19 cellular contexts compared by ENCODE assay signal in the genomic region with DNA sequence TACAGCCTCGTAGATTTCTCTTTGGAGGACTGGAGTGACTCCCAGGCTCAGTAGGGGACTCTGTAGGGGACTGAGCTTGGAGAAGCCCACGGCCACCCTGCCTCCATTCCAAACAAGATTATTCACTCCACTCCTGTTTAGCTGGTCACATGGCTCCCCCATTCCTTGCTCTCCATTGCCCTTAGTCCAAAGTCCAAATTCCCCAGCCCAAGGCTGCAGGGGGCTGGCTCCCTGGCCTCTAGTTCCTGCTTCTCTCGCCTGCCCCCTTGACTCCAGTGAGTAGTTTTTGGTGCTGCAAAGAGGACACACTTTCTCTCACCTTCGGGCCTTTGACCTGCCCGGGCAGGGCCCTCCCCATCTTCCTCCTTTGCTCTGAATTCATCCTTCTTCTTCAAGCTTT.
DNase-seq lines count a peak whose midpoint lies in the region; ATAC-seq, FAIRE-seq and TF ChIP-seq lines count a peak whose summit lies in the region.
"Had no signal": no experiment of that assay in that cellular context is flagged by ENCODE, and none has a peak within 500 bp of the region (broad histone marks: within the 10 kb centered on the region; RNA-seq: fewer than 3 reads in every experiment).

No MANE protein-coding gene starts in this region.

- peak overlapping the region; percentile 35 for H2BK5ac ChIP-seq in neuronal stem cell (ENCODE audit: low read length)

- peaks cover 7% of the 10 kb centered on the region; the same call in 1 of the 3 replicates for H3K4me1 ChIP-seq in A549
- peaks cover 15% of the 10 kb centered on the region for H3K4me1 ChIP-seq in Caco-2
- H3K4me1 ChIP-seq in neuronal stem cell (ENCODE audit: control insufficient read depth in 2 of 2, insufficient read depth in 1 of 2, low read depth in 1 of 2, low read length in 2 of 2): no peaks in the 10 kb centered on the region
- H3K4me1 ChIP-seq: BLaER1 had no signal

- H3K18ac ChIP-seq in neuronal stem cell (ENCODE audit: low read length): no peak overlapping the region

- DNase-seq in A549 (ENCODE audit: low read depth in 1 of 2, low spot score in 1 of 2) (no peak), Caco-2 (peak; percentile 49 to 69), chondrocyte (ENCODE audit: low spot score) (peak; percentile 22), neuronal stem cell (ENCODE audit: low spot score) (no peak), NCI-H524 treated with DMSO at 0.1 percent for 48 hours (lab: John Stamatoyannopoulos, UW) (no peak), AG08396 (ENCODE audit: low spot score) (no peak), NCI-H187 treated with DMSO at 0.1 percent for 48 hours (lab: John Stamatoyannopoulos, UW) (no peak)
- DNase-seq in activated naive CD4-positive, alpha-beta T cell treated with anti-CD3 and anti-CD28 coated beads, Interleukin-2, amount 50 U/mL, for 72 hours (ENCODE audit: low spot score in 2 of 2): no peak
- DNase-seq: AML-193; CD8-positive, alpha-beta memory T cell; DMS 273 treated with DMSO at 0.1 percent for 48 hours; DMS79 treated with DMSO at 0.1 percent for 48 hours; EL; GOT3; H9 had no signal

- peak overlapping the region; percentile 17 for H3K4me3 Mint-ChIP-seq in Caco-2 (ENCODE audit: unreplicated experiment)
- no peak overlapping the region for H3K4me3 Mint-ChIP-seq in chondrocyte (ENCODE audit: unreplicated experiment)
- H3K4me3 Mint-ChIP-seq: CD8-positive, alpha-beta memory T cell; H9 had no signal

- no peak overlapping the region for H2BK120ac ChIP-seq in neuronal stem cell (ENCODE audit: low read depth, low read length)

- H2AFZ ChIP-seq in neuronal stem cell (ENCODE audit: low read length): no peak overlapping the region

- no peak for FAIRE-seq in A549 (lab: Jason Lieb, UNC)
- FAIRE-seq: G401.6, GM12891, GM19239 had no signal

- no peak for TF ChIP-seq RAD21 in A549 (conservative IDR thresholded peaks at IDR 0.05 in 1 of 2, IDR thresholded peaks at IDR 0.05 in 1 of 2)

- H3K23ac ChIP-seq in neuronal stem cell (ENCODE audit: low read depth, low read length, poor library complexity): no peak overlapping the region

- no peak overlapping the region for H2AK5ac ChIP-seq in neuronal stem cell (ENCODE audit: low read depth, low read length)

- no peak overlapping the region for H3K14ac ChIP-seq in neuronal stem cell (ENCODE audit: low read length)

- no peak for TF ChIP-seq POLR2A in A549 (IDR thresholded peaks at IDR 0.05; ENCODE audit: low read length)

- H2BK12ac ChIP-seq in neuronal stem cell (ENCODE audit: low read length): no peak overlapping the region

- no peak for TF ChIP-seq EP300 in A549 (IDR thresholded peaks at IDR 0.05)

- H4K8ac ChIP-seq in neuronal stem cell (ENCODE audit: low read depth, low read length): no peak overlapping the region

- 20% methylated on average over 5 of the region's 5 CpGs for WGBS in A549 (ENCODE audit: missing lambda C conversion rate)
- no CpG with 5 or more reads among the region's 5 CpGs for WGBS in neuronal stem cell (ENCODE audit: extremely low coverage in 2 of 2, insufficient read length in 2 of 2, insufficient replicate concordance in 1 of 2), 2 donors

- H3K4me2 ChIP-seq in A549 (peak overlapping the region; percentile 26; the same call in 1 of the 3 replicates), neuronal stem cell (ENCODE audit: insufficient read depth, low read length, poor library complexity, severe bottlenecking) (no peak overlapping the region)
- H3K4me2 ChIP-seq: BLaER1 had no signal

- H3K36me3 Mint-ChIP-seq in Caco-2 (ENCODE audit: insufficient read depth, unreplicated experiment) (no peaks in the 10 kb centered on the region), chondrocyte (ENCODE audit: low read depth) (no peaks in the 10 kb centered on the region)
- no peaks in the 10 kb centered on the region for H3K36me3 Mint-ChIP-seq in activated naive CD4-positive, alpha-beta T cell treated with anti-CD3 and anti-CD28 coated beads, Interleukin-2, amount 50 U/mL, for 72 hours
- H3K36me3 Mint-ChIP-seq: CD8-positive, alpha-beta memory T cell had no signal

- no peaks in the 10 kb centered on the region for H3K27me3 ChIP-seq in Caco-2 (replicated peaks; ENCODE audit: control insufficient read depth, insufficient read depth, low read length)
- no peaks in the 10 kb centered on the region for H3K27me3 ChIP-seq in neuronal stem cell (ENCODE audit: control insufficient read depth in 3 of 3, insufficient read depth in 3 of 3, low read depth in 1 of 3, low read length in 3 of 3)
- H3K27me3 ChIP-seq: BLaER1 had no signal

- TF ChIP-seq CTCF in A549 (IDR thresholded peaks at IDR 0.05) (no peak), Caco-2 (IDR thresholded peaks at IDR 0.05; ENCODE audit: insufficient read depth in 1 of 2, low read depth in 1 of 2, low read length in 1 of 2, severe bottlenecking in 1 of 2, unreplicated experiment in 1 of 2) (no peak), chondrocyte (IDR thresholded peaks at IDR 0.05) (no peak)

- peak; percentile 15 to 28; a peak in 3 of 6 replicates for ATAC-seq in A549
- ATAC-seq in activated naive CD4-positive, alpha-beta T cell treated with anti-CD3 and anti-CD28 coated beads, Interleukin-2, amount 50 U/mL, for 72 hours: no peak

- H3K9me3 ChIP-seq in A549: no peaks in the 10 kb centered on the region
- H3K9me3 ChIP-seq in Caco-2: no peaks in the 10 kb centered on the region
- no peaks in the 10 kb centered on the region for H3K9me3 ChIP-seq in neuronal stem cell (replicated peaks in 1 of 2; ENCODE audit: control insufficient read depth in 2 of 2, insufficient read depth in 1 of 2, low read depth in 1 of 2, low read length in 2 of 2)
- H3K9me3 ChIP-seq: BLaER1 had no signal

- POLR2A ChIA-PET in A549 (lab: Yijun Ruan, JAX) (no interaction called here), Caco-2 (lab: Charles Lee) (no interaction called here)

- no peak overlapping the region for H3K9ac ChIP-seq in neuronal stem cell (ENCODE audit: low read depth, low read length, poor library complexity)
- H3K9ac ChIP-seq: BLaER1 had no signal

- H3K9me3 Mint-ChIP-seq in Caco-2 (ENCODE audit: unreplicated experiment) (no peaks in the 10 kb centered on the region), chondrocyte (ENCODE audit: low read depth) (no peaks in the 10 kb centered on the region)
- no peaks in the 10 kb centered on the region for H3K9me3 Mint-ChIP-seq in activated naive CD4-positive, alpha-beta T cell treated with anti-CD3 and anti-CD28 coated beads, Interleukin-2, amount 50 U/mL, for 72 hours
- H3K9me3 Mint-ChIP-seq: H9 had no signal

- no peak overlapping the region for H3K4me3 ChIP-seq in A549
- no peak overlapping the region for H3K4me3 ChIP-seq in Caco-2 (ENCODE audit: low read depth, low read length)
- no peak overlapping the region for H3K4me3 ChIP-seq in neuronal stem cell (ENCODE audit: low read length in 2 of 2)
- H3K4me3 ChIP-seq: BLaER1 had no signal

- H3K4ac ChIP-seq in neuronal stem cell (ENCODE audit: low read length): no peak overlapping the region

- H3K27me3 Mint-ChIP-seq in Caco-2 (ENCODE audit: insufficient read depth, unreplicated experiment): no peaks in the 10 kb centered on the region
- H3K27me3 Mint-ChIP-seq in chondrocyte (ENCODE audit: low read depth): no peaks in the 10 kb centered on the region

- H3K27ac ChIP-seq in A549: peak overlapping the region in 1 of 2 experiments; percentile 31; a peak in 2 of 6 replicates
- H3K27ac ChIP-seq in neuronal stem cell (replicated peaks; ENCODE audit: low read length): no peak overlapping the region
- H3K27ac ChIP-seq: BLaER1 had no signal

- H4K91ac ChIP-seq in neuronal stem cell (ENCODE audit: low read depth, low read length, poor library complexity): no peak overlapping the region

- H3K4me1 Mint-ChIP-seq in Caco-2 (ENCODE audit: low read depth, unreplicated experiment) (peaks cover 13% of the 10 kb centered on the region), chondrocyte (ENCODE audit: low read depth) (no peaks in the 10 kb centered on the region)
- H3K4me1 Mint-ChIP-seq: CD8-positive, alpha-beta memory T cell had no signal

- intact Hi-C loops in Caco-2 (cut with micrococcal nuclease; ENCODE audit: unreplicated experiment): no loop called here

- peak overlapping the region; percentile 5 for H2BK15ac ChIP-seq in neuronal stem cell (ENCODE audit: low read length)

- H3K27ac Mint-ChIP-seq in Caco-2 (ENCODE audit: unreplicated experiment) (peak overlapping the region; percentile 88), chondrocyte (ENCODE audit: unreplicated experiment) (no peak overlapping the region)
- H3K27ac Mint-ChIP-seq in activated naive CD4-positive, alpha-beta T cell treated with anti-CD3 and anti-CD28 coated beads, Interleukin-2, amount 50 U/mL, for 72 hours: peak overlapping the region in 1 of 2 donors; percentile 13
- H3K27ac Mint-ChIP-seq: CD8-positive, alpha-beta memory T cell had no signal

- BruUV-seq in Caco-2 (replicated peaks; lab: Mats Ljungman, UMichigan): no TSS peak

- CTCF ChIA-PET in A549 (lab: Yijun Ruan, JAX): interaction anchor here (1.4 kb wide), 1 partner anchor 10 kb away, joined by 3 read pairs; no protein-coding TSS in a partner anchor
- CTCF ChIA-PET in Caco-2 (lab: Charles Lee): no interaction called here

- no peaks in the 10 kb centered on the region for H3K79me1 ChIP-seq in neuronal stem cell (ENCODE audit: low read depth, low read length)

- no peaks in the 10 kb centered on the region for H3K36me3 ChIP-seq in Caco-2 (ENCODE audit: control insufficient read depth, insufficient read depth, low read length)
- no peaks in the 10 kb centered on the region for H3K36me3 ChIP-seq in neuronal stem cell (replicated peaks in 1 of 2; ENCODE audit: control insufficient read depth in 2 of 2, insufficient read depth in 2 of 2, low read length in 2 of 2)
- H3K36me3 ChIP-seq: BLaER1 had no signal

TF ChIP-seq in A549, 52 proteins besides CTCF, POLR2A, EP300 and RAD21 (continues in another document):
- TF ChIP-seq HOXB13 (CRISPR knock-in tag; IDR thresholded peaks at IDR 0.05; ENCODE audit: low read depth) (no peak), RCOR1 (IDR thresholded peaks at IDR 0.05; ENCODE audit: low read depth, low read length) (no peak), MYC (IDR thresholded peaks at IDR 0.05; ENCODE audit: borderline replicate concordance, low read length) (no peak), TP53 (CRISPR knock-in tag; IDR thresholded peaks at IDR 0.05) (no peak), FOSB (CRISPR knock-in tag; IDR thresholded peaks at IDR 0.05) (no peak), ZC3H11A (IDR thresholded peaks at IDR 0.05) (no peak)
- TF ChIP-seq, protein P1, sequence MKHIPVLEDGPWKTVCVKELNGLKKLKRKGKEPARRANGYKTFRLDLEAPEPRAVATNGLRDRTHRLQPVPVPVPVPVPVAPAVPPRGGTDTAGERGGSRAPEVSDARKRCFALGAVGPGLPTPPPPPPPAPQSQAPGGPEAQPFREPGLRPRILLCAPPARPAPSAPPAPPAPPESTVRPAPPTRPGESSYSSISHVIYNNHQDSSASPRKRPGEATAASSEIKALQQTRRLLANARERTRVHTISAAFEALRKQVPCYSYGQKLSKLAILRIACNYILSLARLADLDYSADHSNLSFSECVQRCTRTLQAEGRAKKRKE (CRISPR knock-in tag; IDR thresholded peaks at IDR 0.05; ENCODE audit: low read depth): no peak

Comparison
In these comparisons a context has a peak if more than half of its experiments do, and no peak if none do; other contexts are left out.
1. ATAC-seq: peak in A549 (2 of 2); none in activated naive CD4-positive, alpha-beta T cell treated with anti-CD3 and anti-CD28 coated beads, Interleukin-2, amount 50 U/mL, for 72 hours (0 of 2).
2. DNase-seq: peak in Caco-2 (2 of 2) and chondrocyte (single experiment); none in A549 (0 of 2), neuronal stem cell (single experiment), activated naive CD4-positive, alpha-beta T cell treated with anti-CD3 and anti-CD28 coated beads, Interleukin-2, amount 50 U/mL, for 72 hours (0 of 2), NCI-H524 treated with DMSO at 0.1 percent for 48 hours (single experiment), AG08396 (single experiment) and NCI-H187 treated with DMSO at 0.1 percent for 48 hours (single experiment).